In the genomic region with DNA sequence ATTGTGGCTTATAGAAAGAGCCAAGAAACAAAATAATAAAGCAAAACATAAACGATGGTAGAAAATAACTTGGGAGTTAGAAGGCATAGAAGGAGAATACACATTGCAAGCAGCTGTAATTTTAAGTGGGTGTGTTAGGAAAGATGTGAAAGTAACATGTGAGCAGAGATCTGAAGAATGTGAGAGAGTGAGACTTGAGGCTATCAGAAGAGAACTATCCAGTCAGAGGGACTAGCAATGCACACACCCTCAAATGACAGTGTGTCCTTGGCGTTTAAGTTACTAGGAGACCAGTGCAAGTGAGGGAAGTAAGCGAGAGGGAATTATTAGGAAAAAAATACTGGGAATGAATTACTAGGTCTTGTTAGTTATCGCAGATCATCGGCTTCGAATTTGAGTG, we compare ENCODE assay signal across 24 cellular contexts.
"Had no signal": no experiment of that assay in that cellular context is flagged by ENCODE, and none has a peak within 500 bp of the region (broad histone marks: within the 10 kb centered on the region; RNA-seq: fewer than 3 reads in every experiment).

No MANE protein-coding gene starts in this region.

- H3K36me3 ChIP-seq: gastroesophageal sphincter, heart right ventricle, neutrophil, tibial artery had no signal

- ATAC-seq: activated CD8-positive, alpha-beta T cell treated with anti-CD3 and anti-CD28 coated beads for 36 hours; activated T-helper 17 cell treated with anti-CD3 and anti-CD28 coated beads, Interleukin-2, amount 50 U/mL, for 72 hours; body of pancreas; gastroesophageal sphincter; heart right ventricle; left cardiac atrium; natural killer cell; stimulated activated naive CD8-positive, alpha-beta T cell treated with anti-CD3 and anti-CD28 coated beads, Interleukin-15, Interleukin-2, amounts not matched to agents 100 U/mL and 50 U/mL, for 24 hours had no signal

- H3K9me3 ChIP-seq: body of pancreas, gastroesophageal sphincter, heart right ventricle, neutrophil, tibial artery had no signal

- H3K4me3 ChIP-seq: body of pancreas, dorsolateral prefrontal cortex, gastroesophageal sphincter, heart right ventricle, tibial artery had no signal

- DNase-seq: activated CD4-positive, alpha-beta T cell treated with anti-CD3 and anti-CD28 coated beads for 48 hours; activated CD4-positive, CD25-positive, alpha-beta regulatory T cell; activated CD8-positive, alpha-beta T cell treated with anti-CD3 and anti-CD28 coated beads for 36 hours; activated naive CD4-positive, alpha-beta T cell; activated naive CD8-positive, alpha-beta T cell treated with anti-CD3 and anti-CD28 coated beads for 36 hours; activated T-cell treated with anti-CD3 and anti-CD28 coated beads, Interleukin-2, amount 50 U/mL, for 1 hour; amygdala; body of pancreas; caudate nucleus; dorsolateral prefrontal cortex; endodermal cell; heart right ventricle; left cardiac atrium; mesenchymal stem cell; natural killer cell; stimulated activated naive CD8-positive, alpha-beta T cell treated with anti-CD3 and anti-CD28 coated beads, Interleukin-15, Interleukin-2, amounts not matched to agents 100 U/mL and 50 U/mL, for 24 hours; substantia nigra; T1000; tibial artery had no signal

- H3K27ac ChIP-seq: body of pancreas, dorsolateral prefrontal cortex, gastroesophageal sphincter, heart right ventricle, neutrophil, tibial artery had no signal

- H3K27me3 ChIP-seq: body of pancreas, heart right ventricle, neutrophil, tibial artery had no signal

- H3K4me1 ChIP-seq: body of pancreas, gastroesophageal sphincter, heart right ventricle, tibial artery had no signal

- FAIRE-seq: colon, urothelium cell line had no signal
